Comparison of ENCODE assay signal across 2 cellular contexts in the genomic region with DNA sequence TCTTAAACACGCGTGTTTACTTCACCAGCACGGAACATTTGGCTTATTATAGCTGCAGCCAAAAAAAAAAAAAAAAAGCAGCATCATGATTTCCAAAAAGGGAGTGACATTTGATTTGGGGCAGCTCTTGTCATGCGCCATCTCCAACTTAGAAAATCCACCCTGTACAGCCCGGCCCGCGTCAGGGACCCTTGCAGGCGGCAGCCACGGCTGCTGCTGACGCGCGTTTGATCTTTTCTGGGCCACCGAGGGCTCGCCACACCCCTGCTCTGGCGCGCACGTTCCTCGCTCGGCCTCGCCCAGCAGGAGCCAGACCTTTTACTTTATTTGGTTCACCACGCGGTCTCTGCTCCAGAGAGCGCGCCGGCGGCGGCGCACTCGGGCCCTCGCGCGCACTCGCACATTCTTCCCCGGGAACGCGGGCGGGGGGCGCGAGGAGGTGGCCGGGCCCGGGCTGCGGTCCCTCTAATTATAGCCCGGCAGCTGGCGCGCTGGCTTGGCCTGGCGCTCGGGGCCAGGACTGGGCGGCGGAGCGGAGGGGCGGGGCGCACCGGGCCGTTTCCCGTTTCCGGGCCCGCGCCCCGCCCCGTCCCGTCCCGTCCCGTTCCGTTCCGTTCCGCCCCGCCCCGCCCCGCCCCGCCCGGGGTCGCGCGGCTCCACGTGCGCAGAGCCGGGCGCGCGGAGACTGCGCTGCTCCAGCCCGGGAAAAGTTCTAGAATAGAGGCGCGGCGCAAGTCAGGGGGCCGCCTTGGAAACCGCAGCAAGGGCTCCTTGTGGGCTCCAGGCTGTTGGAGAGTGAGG.
TF ChIP-seq lines count a peak whose summit lies in the region.

No MANE protein-coding gene starts in this region.

TF ChIP-seq in HEK293, 187 proteins besides CTCF, POLR2A, EP300 and RAD21 (continued from another document and continues in another):
- TF ChIP-seq, protein P1, sequence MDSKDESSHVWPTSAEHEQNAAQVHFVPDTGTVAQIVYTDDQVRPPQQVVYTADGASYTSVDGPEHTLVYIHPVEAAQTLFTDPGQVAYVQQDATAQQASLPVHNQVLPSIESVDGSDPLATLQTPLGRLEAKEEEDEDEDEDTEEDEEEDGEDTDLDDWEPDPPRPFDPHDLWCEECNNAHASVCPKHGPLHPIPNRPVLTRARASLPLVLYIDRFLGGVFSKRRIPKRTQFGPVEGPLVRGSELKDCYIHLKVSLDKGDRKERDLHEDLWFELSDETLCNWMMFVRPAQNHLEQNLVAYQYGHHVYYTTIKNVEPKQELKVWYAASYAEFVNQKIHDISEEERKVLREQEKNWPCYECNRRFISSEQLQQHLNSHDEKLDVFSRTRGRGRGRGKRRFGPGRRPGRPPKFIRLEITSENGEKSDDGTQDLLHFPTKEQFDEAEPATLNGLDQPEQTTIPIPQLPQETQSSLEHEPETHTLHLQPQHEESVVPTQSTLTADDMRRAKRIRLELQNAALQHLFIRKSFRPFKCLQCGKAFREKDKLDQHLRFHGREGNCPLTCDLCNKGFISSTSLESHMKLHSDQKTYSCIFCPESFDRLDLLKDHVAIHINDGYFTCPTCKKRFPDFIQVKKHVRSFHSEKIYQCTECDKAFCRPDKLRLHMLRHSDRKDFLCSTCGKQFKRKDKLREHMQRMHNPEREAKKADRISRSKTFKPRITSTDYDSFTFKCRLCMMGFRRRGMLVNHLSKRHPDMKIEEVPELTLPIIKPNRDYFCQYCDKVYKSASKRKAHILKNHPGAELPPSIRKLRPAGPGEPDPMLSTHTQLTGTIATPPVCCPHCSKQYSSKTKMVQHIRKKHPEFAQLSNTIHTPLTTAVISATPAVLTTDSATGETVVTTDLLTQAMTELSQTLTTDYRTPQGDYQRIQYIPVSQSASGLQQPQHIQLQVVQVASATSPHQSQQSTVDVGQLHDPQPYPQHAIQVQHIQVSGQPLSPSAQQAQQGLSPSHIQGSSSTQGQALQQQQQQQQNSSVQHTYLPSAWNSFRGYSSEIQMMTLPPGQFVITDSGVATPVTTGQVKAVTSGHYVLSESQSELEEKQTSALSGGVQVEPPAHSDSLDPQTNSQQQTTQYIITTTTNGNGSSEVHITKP (tag by site-specific recombination; IDR thresholded peaks at IDR 0.05): peak; percentile 85
- TF ChIP-seq ZBTB21 (tag by site-specific recombination; IDR thresholded peaks at IDR 0.05) (peak; percentile 38; the same call in 1 of the 2 replicates), ZFP41 (tag by site-specific recombination; IDR thresholded peaks at IDR 0.05; ENCODE audit: borderline replicate concordance) (no peak), MYNN (tag by site-specific recombination; IDR thresholded peaks at IDR 0.05; ENCODE audit: borderline replicate concordance) (peak; percentile 21; the same call in 1 of the 2 replicates), ZFP37 (tag by site-specific recombination; IDR thresholded peaks at IDR 0.05) (0 out of 2 replicates have a peak, but pooled peaks have one; percentile 45), ZIC2 (tag by site-specific recombination; IDR thresholded peaks at IDR 0.05) (peak; percentile 92), ZSCAN16 (tag by site-specific recombination; IDR thresholded peaks at IDR 0.05) (peak; percentile 58; the same call in 1 of the 2 replicates), ZNF600 (tag by site-specific recombination; IDR thresholded peaks at IDR 0.05) (peak; percentile 93), ZNF37A (tag by site-specific recombination; IDR thresholded peaks at IDR 0.05) (no peak; the same call in 1 of the 2 replicates), ZNF654 (tag by site-specific recombination; IDR thresholded peaks at IDR 0.05; ENCODE audit: low read depth) (no peak), ZNF596 (tag by site-specific recombination; IDR thresholded peaks at IDR 0.05) (peak; percentile 57; the same call in 1 of the 2 replicates), ZNF350 (tag by site-specific recombination; IDR thresholded peaks at IDR 0.05) (no peak), ZNF449 (tag by site-specific recombination; IDR thresholded peaks at IDR 0.05) (peak; percentile 79; the same call in 1 of the 2 replicates), ZNF768 (tag by site-specific recombination; IDR thresholded peaks at IDR 0.05) (no peak), ZNF558 (tag by site-specific recombination; IDR thresholded peaks at IDR 0.05) (0 out of 2 replicates have a peak, but pooled peaks have one; percentile 39)
- TF ChIP-seq, protein P2, sequence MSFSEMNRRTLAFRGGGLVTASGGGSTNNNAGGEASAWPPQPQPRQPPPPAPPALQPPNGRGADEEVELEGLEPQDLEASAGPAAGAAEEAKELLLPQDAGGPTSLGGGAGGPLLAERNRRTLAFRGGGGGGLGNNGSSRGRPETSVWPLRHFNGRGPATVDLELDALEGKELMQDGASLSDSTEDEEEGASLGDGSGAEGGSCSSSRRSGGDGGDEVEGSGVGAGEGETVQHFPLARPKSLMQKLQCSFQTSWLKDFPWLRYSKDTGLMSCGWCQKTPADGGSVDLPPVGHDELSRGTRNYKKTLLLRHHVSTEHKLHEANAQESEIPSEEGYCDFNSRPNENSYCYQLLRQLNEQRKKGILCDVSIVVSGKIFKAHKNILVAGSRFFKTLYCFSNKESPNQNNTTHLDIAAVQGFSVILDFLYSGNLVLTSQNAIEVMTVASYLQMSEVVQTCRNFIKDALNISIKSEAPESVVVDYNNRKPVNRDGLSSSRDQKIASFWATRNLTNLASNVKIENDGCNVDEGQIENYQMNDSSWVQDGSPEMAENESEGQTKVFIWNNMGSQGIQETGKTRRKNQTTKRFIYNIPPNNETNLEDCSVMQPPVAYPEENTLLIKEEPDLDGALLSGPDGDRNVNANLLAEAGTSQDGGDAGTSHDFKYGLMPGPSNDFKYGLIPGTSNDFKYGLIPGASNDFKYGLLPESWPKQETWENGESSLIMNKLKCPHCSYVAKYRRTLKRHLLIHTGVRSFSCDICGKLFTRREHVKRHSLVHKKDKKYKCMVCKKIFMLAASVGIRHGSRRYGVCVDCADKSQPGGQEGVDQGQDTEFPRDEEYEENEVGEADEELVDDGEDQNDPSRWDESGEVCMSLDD (tag by site-specific recombination; IDR thresholded peaks at IDR 0.05): peak; percentile 50; the same call in 1 of the 2 replicates

TF ChIP-seq in SK-N-SH, 30 proteins besides CTCF, POLR2A, EP300 and RAD21 (continued from another document):
- TF ChIP-seq, protein P3, sequence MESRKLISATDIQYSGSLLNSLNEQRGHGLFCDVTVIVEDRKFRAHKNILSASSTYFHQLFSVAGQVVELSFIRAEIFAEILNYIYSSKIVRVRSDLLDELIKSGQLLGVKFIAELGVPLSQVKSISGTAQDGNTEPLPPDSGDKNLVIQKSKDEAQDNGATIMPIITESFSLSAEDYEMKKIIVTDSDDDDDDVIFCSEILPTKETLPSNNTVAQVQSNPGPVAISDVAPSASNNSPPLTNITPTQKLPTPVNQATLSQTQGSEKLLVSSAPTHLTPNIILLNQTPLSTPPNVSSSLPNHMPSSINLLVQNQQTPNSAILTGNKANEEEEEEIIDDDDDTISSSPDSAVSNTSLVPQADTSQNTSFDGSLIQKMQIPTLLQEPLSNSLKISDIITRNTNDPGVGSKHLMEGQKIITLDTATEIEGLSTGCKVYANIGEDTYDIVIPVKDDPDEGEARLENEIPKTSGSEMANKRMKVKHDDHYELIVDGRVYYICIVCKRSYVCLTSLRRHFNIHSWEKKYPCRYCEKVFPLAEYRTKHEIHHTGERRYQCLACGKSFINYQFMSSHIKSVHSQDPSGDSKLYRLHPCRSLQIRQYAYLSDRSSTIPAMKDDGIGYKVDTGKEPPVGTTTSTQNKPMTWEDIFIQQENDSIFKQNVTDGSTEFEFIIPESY (IDR thresholded peaks at IDR 0.05; ENCODE audit: borderline replicate concordance, low read depth): no peak
- TF ChIP-seq, protein P4, sequence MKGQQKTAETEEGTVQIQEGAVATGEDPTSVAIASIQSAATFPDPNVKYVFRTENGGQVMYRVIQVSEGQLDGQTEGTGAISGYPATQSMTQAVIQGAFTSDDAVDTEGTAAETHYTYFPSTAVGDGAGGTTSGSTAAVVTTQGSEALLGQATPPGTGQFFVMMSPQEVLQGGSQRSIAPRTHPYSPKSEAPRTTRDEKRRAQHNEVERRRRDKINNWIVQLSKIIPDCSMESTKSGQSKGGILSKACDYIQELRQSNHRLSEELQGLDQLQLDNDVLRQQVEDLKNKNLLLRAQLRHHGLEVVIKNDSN (IDR thresholded peaks at IDR 0.05; ENCODE audit: borderline replicate concordance, low read depth): peak; percentile 33; the same call in 1 of the 2 replicates
- TF ChIP-seq, protein P5, sequence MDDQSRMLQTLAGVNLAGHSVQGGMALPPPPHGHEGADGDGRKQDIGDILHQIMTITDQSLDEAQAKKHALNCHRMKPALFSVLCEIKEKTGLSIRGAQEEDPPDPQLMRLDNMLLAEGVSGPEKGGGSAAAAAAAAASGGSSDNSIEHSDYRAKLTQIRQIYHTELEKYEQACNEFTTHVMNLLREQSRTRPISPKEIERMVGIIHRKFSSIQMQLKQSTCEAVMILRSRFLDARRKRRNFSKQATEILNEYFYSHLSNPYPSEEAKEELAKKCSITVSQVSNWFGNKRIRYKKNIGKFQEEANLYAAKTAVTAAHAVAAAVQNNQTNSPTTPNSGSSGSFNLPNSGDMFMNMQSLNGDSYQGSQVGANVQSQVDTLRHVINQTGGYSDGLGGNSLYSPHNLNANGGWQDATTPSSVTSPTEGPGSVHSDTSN (IDR thresholded peaks at IDR 0.05): peak; percentile 2; the same call in 1 of the 2 replicates
- TF ChIP-seq CHD2 (IDR thresholded peaks at IDR 0.05; ENCODE audit: low read length, partially characterized antibody): peak; percentile 10
- peak; percentile 83 for TF ChIP-seq MXI1 (IDR thresholded peaks at IDR 0.05; ENCODE audit: low read depth, low read length)
- TF ChIP-seq, protein P6, sequence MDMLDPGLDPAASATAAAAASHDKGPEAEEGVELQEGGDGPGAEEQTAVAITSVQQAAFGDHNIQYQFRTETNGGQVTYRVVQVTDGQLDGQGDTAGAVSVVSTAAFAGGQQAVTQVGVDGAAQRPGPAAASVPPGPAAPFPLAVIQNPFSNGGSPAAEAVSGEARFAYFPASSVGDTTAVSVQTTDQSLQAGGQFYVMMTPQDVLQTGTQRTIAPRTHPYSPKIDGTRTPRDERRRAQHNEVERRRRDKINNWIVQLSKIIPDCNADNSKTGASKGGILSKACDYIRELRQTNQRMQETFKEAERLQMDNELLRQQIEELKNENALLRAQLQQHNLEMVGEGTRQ (IDR thresholded peaks at IDR 0.05; ENCODE audit: borderline replicate concordance, low read depth, low read length): no peak
- TF ChIP-seq TCF12 (IDR thresholded peaks at IDR 0.05): no peak; the same call in 1 of the 2 replicates
- no peak for TF ChIP-seq REST (IDR thresholded peaks at IDR 0.05; ENCODE audit: low read depth, low read length)
- no peak; the same call in 1 of the 2 replicates for TF ChIP-seq SMC3 (IDR thresholded peaks at IDR 0.05; ENCODE audit: low read depth, low read length)
- TF ChIP-seq NFIC (IDR thresholded peaks at IDR 0.05; ENCODE audit: borderline replicate concordance): no peak; the same call in 1 of the 2 replicates
- no peak for TF ChIP-seq FOSL2 (IDR thresholded peaks at IDR 0.05; ENCODE audit: borderline replicate concordance, low read depth)
- TF ChIP-seq, protein P7, sequence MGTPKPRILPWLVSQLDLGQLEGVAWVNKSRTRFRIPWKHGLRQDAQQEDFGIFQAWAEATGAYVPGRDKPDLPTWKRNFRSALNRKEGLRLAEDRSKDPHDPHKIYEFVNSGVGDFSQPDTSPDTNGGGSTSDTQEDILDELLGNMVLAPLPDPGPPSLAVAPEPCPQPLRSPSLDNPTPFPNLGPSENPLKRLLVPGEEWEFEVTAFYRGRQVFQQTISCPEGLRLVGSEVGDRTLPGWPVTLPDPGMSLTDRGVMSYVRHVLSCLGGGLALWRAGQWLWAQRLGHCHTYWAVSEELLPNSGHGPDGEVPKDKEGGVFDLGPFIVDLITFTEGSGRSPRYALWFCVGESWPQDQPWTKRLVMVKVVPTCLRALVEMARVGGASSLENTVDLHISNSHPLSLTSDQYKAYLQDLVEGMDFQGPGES (IDR thresholded peaks at IDR 0.05; ENCODE audit: low read depth, low read length): no peak
- no peak for TF ChIP-seq RFX5 (IDR thresholded peaks at IDR 0.05; ENCODE audit: low read length)
- peak; percentile 19; the same call in 1 of the 2 replicates for TF ChIP-seq POLR2AphosphoS5 (IDR thresholded peaks at IDR 0.05; ENCODE audit: low read depth, low read length)
- TF ChIP-seq SIN3A (IDR thresholded peaks at IDR 0.05; ENCODE audit: borderline replicate concordance, low read depth, low read length): peak; percentile 17; the same call in 1 of the 2 replicates
- TF ChIP-seq ELF1 (IDR thresholded peaks at IDR 0.05): no peak
- no peak for TF ChIP-seq RCOR1 (IDR thresholded peaks at IDR 0.05; ENCODE audit: low read length)
- no peak; the same call in 1 of the 2 replicates for TF ChIP-seq FOXM1 (IDR thresholded peaks at IDR 0.05; ENCODE audit: low read depth)
- no peak for TF ChIP-seq MEF2A (IDR thresholded peaks at IDR 0.05; ENCODE audit: borderline replicate concordance, low read depth)
- TF ChIP-seq YY1 (IDR thresholded peaks at IDR 0.05; ENCODE audit: low read depth): 0 out of 2 replicates have a peak, but pooled peaks have one; percentile 17
- TF ChIP-seq TEAD4 (IDR thresholded peaks at IDR 0.05; ENCODE audit: borderline replicate concordance, insufficient read depth): no peak
- no peak for TF ChIP-seq RXRA (IDR thresholded peaks at IDR 0.05; ENCODE audit: borderline replicate concordance, low read depth)
- TF ChIP-seq TAF1 (IDR thresholded peaks at IDR 0.05; ENCODE audit: borderline replicate concordance, low read depth, low read length): no peak
- TF ChIP-seq EZH2phosphoT487 (IDR thresholded peaks at IDR 0.05; ENCODE audit: borderline replicate concordance, low read depth): no peak
- no peak for TF ChIP-seq GATA2 (CRISPR knock-in tag; IDR thresholded peaks at IDR 0.05)
- peak; percentile 57 for TF ChIP-seq NRF1 (IDR thresholded peaks at IDR 0.05; ENCODE audit: low read depth, low read length)
- TF ChIP-seq GABPA (IDR thresholded peaks at IDR 0.05; ENCODE audit: low read depth): peak; percentile 49
- TF ChIP-seq, protein P8, sequence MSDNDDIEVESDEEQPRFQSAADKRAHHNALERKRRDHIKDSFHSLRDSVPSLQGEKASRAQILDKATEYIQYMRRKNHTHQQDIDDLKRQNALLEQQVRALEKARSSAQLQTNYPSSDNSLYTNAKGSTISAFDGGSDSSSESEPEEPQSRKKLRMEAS (IDR thresholded peaks at IDR 0.05; ENCODE audit: low read depth): peak; percentile 89
